33 cellular contexts compared by ENCODE assay signal in genomic region chr18:6284761-6285160, GRCh38.
"Had no signal": no experiment of that assay in that cellular context is flagged by ENCODE, and none has a peak within 500 bp of the region (broad histone marks: within the 10 kb centered on the region; RNA-seq: fewer than 3 reads in every experiment).

No MANE protein-coding gene starts in this region.

- H3K9me3 Mint-ChIP-seq: activated B cell treated with CpG ODN at 0.5 μM for 24 hours; activated T-cell treated with anti-CD3 and anti-CD28 coated beads, Interleukin-2, amount 50 U/mL, for 24 hours; activated T-cell treated with anti-CD3 and anti-CD28 coated beads, Interleukin-2, amount 50 U/mL, for 72 hours; T-helper 2 cell treated with Interferon-gamma antibody and Interleukin-4, amounts not matched to agents 5 μg/mL and 100 μg/mL, for 36 hours had no signal

- H3K27me3 Mint-ChIP-seq: activated B cell treated with CpG ODN at 0.5 μM for 24 hours; activated CD4-positive, alpha-beta memory T cell treated with anti-CD3 and anti-CD28 coated beads, Interleukin-2, amount 10 ng/mL, durations not matched to agents 7 days and 5 days; activated naive CD8-positive, alpha-beta T cell; activated T-cell treated with anti-CD3 and anti-CD28 coated beads, Interleukin-2, amount 50 U/mL, for 24 hours; central memory CD8-positive, alpha-beta T cell; effector memory CD8-positive, alpha-beta T cell; T-helper 17 cell had no signal

- H3K4me1 ChIP-seq: esophagus muscularis mucosa, foreskin keratinocyte, gastrocnemius medialis had no signal

- H3K4me3 ChIP-seq: esophagus muscularis mucosa, gastrocnemius medialis had no signal

- H3K36me3 ChIP-seq: brain microvascular endothelial cell, esophagus muscularis mucosa, gastrocnemius medialis, WERI-Rb-1 had no signal

- H3K9me3 ChIP-seq: esophagus muscularis mucosa, gastrocnemius medialis had no signal

- H3K36me3 Mint-ChIP-seq: activated naive CD8-positive, alpha-beta T cell had no signal

- DNase-seq: activated B cell treated with CpG ODN at 0.5 μM for 24 hours; activated CD4-positive, alpha-beta memory T cell treated with anti-CD3 and anti-CD28 coated beads, Interleukin-2, amount 10 ng/mL, durations not matched to agents 7 days and 5 days; activated CD4-positive, alpha-beta T cell treated with anti-CD3 and anti-CD28 coated beads for 48 hours; activated CD4-positive, alpha-beta T cell treated with anti-CD3 and anti-CD28 coated beads, Interleukin-2, amount 50 U/mL, for 4 hours; activated CD8-positive, alpha-beta memory T cell treated with anti-CD3 and anti-CD28 coated beads, Interleukin-2, amount 50 U/mL, for 48 hours; activated gamma-delta T cell treated with Interleukin-2 at 50 U/mL for 16 hours; activated naive CD4-positive, alpha-beta T cell treated with anti-CD3 and anti-CD28 coated beads, Interleukin-2, amount 50 U/mL, for 16 hours; activated naive CD4-positive, alpha-beta T cell treated with Interleukin-2 at 50 U/mL for 16 hours; activated T-cell treated with anti-CD3 and anti-CD28 coated beads for 4 hours; activated T-cell treated with anti-CD3 and anti-CD28 coated beads, Interleukin-2, amount 50 U/mL, for 24 hours; activated T-cell treated with anti-CD3 and anti-CD28 coated beads, Interleukin-2, amount 50 U/mL, for 72 hours; amniotic stem cell; anterior cingulate cortex; brain microvascular endothelial cell; cortex of kidney; dermis blood vessel endothelial cell; effector CD4-positive, alpha-beta T cell; effector memory CD8-positive, alpha-beta T cell; erythroblast; foreskin keratinocyte; gastrocnemius medialis; T-helper 1 cell; T-helper 17 cell; T1000; WERI-Rb-1 had no signal

- H3K4me1 Mint-ChIP-seq: activated CD4-positive, alpha-beta memory T cell treated with anti-CD3 and anti-CD28 coated beads, Interleukin-2, amount 10 ng/mL, durations not matched to agents 7 days and 5 days; central memory CD8-positive, alpha-beta T cell; T-helper 17 cell had no signal

- FAIRE-seq: astrocyte, bronchial epithelial cell, colon had no signal

- H3K27me3 ChIP-seq: brain microvascular endothelial cell, esophagus muscularis mucosa, foreskin keratinocyte, gastrocnemius medialis had no signal

- H3K27ac ChIP-seq: brain microvascular endothelial cell, esophagus muscularis mucosa, foreskin keratinocyte, gastrocnemius medialis, WERI-Rb-1 had no signal

- H3K4me3 Mint-ChIP-seq: activated B cell treated with CpG ODN at 0.5 μM for 24 hours; activated CD4-positive, alpha-beta memory T cell treated with anti-CD3 and anti-CD28 coated beads, Interleukin-2, amount 10 ng/mL, durations not matched to agents 7 days and 5 days; activated naive CD8-positive, alpha-beta T cell; activated T-cell treated with anti-CD3 and anti-CD28 coated beads, Interleukin-2, amount 50 U/mL, for 24 hours; activated T-cell treated with anti-CD3 and anti-CD28 coated beads, Interleukin-2, amount 50 U/mL, for 72 hours; central memory CD8-positive, alpha-beta T cell; effector memory CD8-positive, alpha-beta T cell; T-helper 17 cell; T-helper 2 cell treated with Interferon-gamma antibody and Interleukin-4, amounts not matched to agents 5 μg/mL and 100 μg/mL, for 36 hours had no signal

- ATAC-seq: activated CD4-positive, CD25-positive, alpha-beta regulatory T cell treated with anti-CD3 and anti-CD28 coated beads, Interleukin-2, amount 50 U/mL, for 24 hours; activated T-cell treated with anti-CD3 and anti-CD28 coated beads, Interleukin-2, amount 50 U/mL, for 72 hours; effector memory CD8-positive, alpha-beta T cell; foreskin keratinocyte; gastrocnemius medialis; T-helper 17 cell had no signal

- H3K27ac Mint-ChIP-seq: activated B cell treated with CpG ODN at 0.5 μM for 24 hours; activated CD4-positive, alpha-beta memory T cell treated with anti-CD3 and anti-CD28 coated beads, Interleukin-2, amount 10 ng/mL, durations not matched to agents 7 days and 5 days; activated naive CD8-positive, alpha-beta T cell; activated T-cell treated with anti-CD3 and anti-CD28 coated beads, Interleukin-2, amount 50 U/mL, for 24 hours; activated T-cell treated with anti-CD3 and anti-CD28 coated beads, Interleukin-2, amount 50 U/mL, for 72 hours; effector memory CD8-positive, alpha-beta T cell; T-helper 17 cell; T-helper 2 cell treated with Interferon-gamma antibody and Interleukin-4, amounts not matched to agents 5 μg/mL and 100 μg/mL, for 36 hours had no signal
